ENCODE assay signal across 31 cellular contexts in genomic region chr10:21742740-21743412, GRCh38.
DNase-seq lines count a peak whose midpoint lies in the region; ATAC-seq and TF ChIP-seq lines count a peak whose summit lies in the region.
"Had no signal": no experiment of that assay in that cellular context is flagged by ENCODE, and none has a peak within 500 bp of the region (broad histone marks: within the 10 kb centered on the region; RNA-seq: fewer than 3 reads in every experiment).

No MANE protein-coding gene starts in this region.

- TF ChIP-seq CTCF in MCF 10A (IDR thresholded peaks at IDR 0.05; ENCODE audit: unreplicated experiment) (no peak), mammary epithelial cell (conservative IDR thresholded peaks at IDR 0.05 in 1 of 2, IDR thresholded peaks at IDR 0.05 in 1 of 2; ENCODE audit: extremely low read depth in 1 of 2, insufficient read depth in 1 of 2, low read depth in 1 of 2, low read length in 2 of 2) (no peak)

- dilution Hi-C loops in mammary epithelial cell (cut with HindIII; ENCODE audit: low sequenced_read_pairs), result no loop called here

- BruUV-seq in MCF 10A (replicated peaks; lab: Mats Ljungman, UMichigan), result TSS peak; percentile 25
- BruUV-seq in mammary epithelial cell (replicated peaks; lab: Mats Ljungman, UMichigan), result no TSS peak

- H4K20me1 ChIP-seq in mammary epithelial cell (ENCODE audit: insufficient read depth, low read length), result no peaks in the 10 kb centered on the region

- no peak overlapping the region for H2AFZ ChIP-seq in mammary epithelial cell (ENCODE audit: low read depth, low read length)

- no peak overlapping the region for H3K4me3 Mint-ChIP-seq in MCF 10A (ENCODE audit: unreplicated experiment)
- H3K4me3 Mint-ChIP-seq in T-helper 17 cell, result no peak overlapping the region
- no peak overlapping the region for H3K4me3 Mint-ChIP-seq in activated T-cell treated with anti-CD3 and anti-CD28 coated beads, Interleukin-2, amount 50 U/mL, for 24 hours
- H3K4me3 Mint-ChIP-seq: activated CD4-positive, alpha-beta memory T cell treated with anti-CD3 and anti-CD28 coated beads, Interleukin-2, amount 10 ng/mL, durations not matched to agents 7 days and 5 days; activated naive CD8-positive, alpha-beta T cell treated with anti-CD3 and anti-CD28 coated beads, Interleukin-2, amount 10 ng/mL, durations not matched to agents 7 days and 5 days; dendritic cell treated with granulocyte-macrophage colony-stimulating factor and Interleukin-4, amounts not matched to agents 40 ng/mL and 50 ng/mL, for 4 days; naive B cell; type B pancreatic cell had no signal

- intact Hi-C loops in MCF 10A (cut with micrococcal nuclease), result loop anchor here (5.0 kb wide), 1 partner anchor 209 kb away; no protein-coding TSS in a partner anchor
- intact Hi-C loops in mammary epithelial cell (cut with micrococcal nuclease), result no loop called here

- in situ Hi-C loops in mammary epithelial cell (cut with MboI; ENCODE audit: low sequenced_read_pairs in 2 of 2), result loop anchor here in 1 of 2 donors (25.0 kb wide), 1 partner anchor 456 kb away; no protein-coding TSS in a partner anchor

- DNase-seq in MCF 10A (ENCODE audit: unreplicated experiment) (no peak), mammary epithelial cell (no peak), T-helper 17 cell (no peak), left lobe of liver (ENCODE audit: low spot score) (no peak)
- no peak for DNase-seq in activated T-cell treated with anti-CD3 and anti-CD28 coated beads, Interleukin-2, amount 50 U/mL, for 24 hours
- DNase-seq in activated CD4-positive, CD25-positive, alpha-beta regulatory T cell (lab: John Stamatoyannopoulos, UW), result no peak
- DNase-seq: activated CD4-positive, alpha-beta memory T cell treated with anti-CD3 and anti-CD28 coated beads, Interleukin-2, amount 10 ng/mL, durations not matched to agents 7 days and 5 days; activated CD8-positive, alpha-beta memory T cell treated with anti-CD3 and anti-CD28 coated beads, Interleukin-2, amount 50 U/mL, for 48 hours; activated naive CD8-positive, alpha-beta T cell treated with anti-CD3 and anti-CD28 coated beads, Interleukin-2, amount 10 ng/mL, durations not matched to agents 7 days and 5 days; central memory CD4-positive, alpha-beta T cell; EL; hypothalamus; left ventricle myocardium inferior; naive B cell; NCI-H146; NCI-H2171 treated with DMSO at 0.1 percent for 48 hours; NCI-H510A treated with DMSO at 0.1 percent for 48 hours; retina; small intestine; stimulated activated CD4-positive, alpha-beta T cell treated with anti-CD3 and anti-CD28 coated beads, Interleukin-1b, Interleukin-23, amount 100 ng/mL, for 48 hours; stimulated activated CD8-positive, alpha-beta memory T cell treated with anti-CD3 and anti-CD28 coated beads, Interleukin-4, amount 100 ng/mL, for 48 hours had no signal

- WGBS in mammary epithelial cell (ENCODE audit: low coverage, missing lambda C conversion rate), result 100% methylated on average over 5 of the region's 5 CpGs

- POLR2A ChIA-PET in MCF 10A (lab: Yijun Ruan, JAX), result no interaction called here

- CTCF ChIA-PET in MCF 10A (lab: Yijun Ruan, JAX), result interaction anchor here (0.7 to 2.1 kb wide), 2 partner anchors 10 to 122 kb away, joined by 3 to 7 read pairs; no protein-coding TSS in a partner anchor
- CTCF ChIA-PET in mammary epithelial cell (lab: Charles Lee; ENCODE audit: low non-redundant PET), result no interaction called here

- no peak overlapping the region for H3K9ac ChIP-seq in mammary epithelial cell (ENCODE audit: insufficient read depth, low read length)
- H3K9ac ChIP-seq: BLaER1 treated with 17β-estradiol and CSF1 and Interleukin-3, amounts not matched to agents 10 nM and 100 nM had no signal

- H3K4me2 ChIP-seq in mammary epithelial cell (ENCODE audit: insufficient read depth, low read depth, low read length), result no peak overlapping the region
- H3K4me2 ChIP-seq: BLaER1 treated with 17β-estradiol and CSF1 and Interleukin-3, amounts not matched to agents 10 nM and 100 nM had no signal

- ATAC-seq in T-helper 17 cell, result no peak
- peak; percentile 44 for ATAC-seq in left lobe of liver
- ATAC-seq in HG03135 (IDR thresholded peaks at IDR 0.05; ENCODE audit: unreplicated experiment), result no peak
- ATAC-seq in HG03175 (IDR thresholded peaks at IDR 0.05; ENCODE audit: unreplicated experiment), result no peak
- ATAC-seq: activated CD4-positive, CD25-positive, alpha-beta regulatory T cell treated with anti-CD3 and anti-CD28 coated beads, Interleukin-2, amount 50 U/mL, for 24 hours; gastroesophageal sphincter; GM12878 had no signal

- H3K36me3 Mint-ChIP-seq in MCF 10A (ENCODE audit: insufficient read depth, unreplicated experiment) (peaks cover 100% of the 10 kb centered on the region), T-helper 17 cell (ENCODE audit: low read depth) (peaks cover 13% of the 10 kb centered on the region)
- H3K36me3 Mint-ChIP-seq in activated T-cell treated with anti-CD3 and anti-CD28 coated beads, Interleukin-2, amount 50 U/mL, for 24 hours (ENCODE audit: low read depth), result peaks cover 74% of the 10 kb centered on the region

- H3K27me3 ChIP-seq in mammary epithelial cell (ENCODE audit: insufficient read depth, low read length), result no peaks in the 10 kb centered on the region
- H3K27me3 ChIP-seq: BLaER1 treated with 17β-estradiol and CSF1 and Interleukin-3, amounts not matched to agents 10 nM and 100 nM; gastroesophageal sphincter had no signal

- no peaks in the 10 kb centered on the region for H3K4me1 ChIP-seq in mammary epithelial cell (ENCODE audit: insufficient read depth, low read length)
- H3K4me1 ChIP-seq: gastroesophageal sphincter had no signal

- no peaks in the 10 kb centered on the region for H3K9me3 Mint-ChIP-seq in MCF 10A (ENCODE audit: unreplicated experiment)
- H3K9me3 Mint-ChIP-seq in activated T-cell treated with anti-CD3 and anti-CD28 coated beads, Interleukin-2, amount 50 U/mL, for 24 hours, result no peaks in the 10 kb centered on the region
- H3K9me3 Mint-ChIP-seq: activated CD4-positive, alpha-beta memory T cell treated with anti-CD3 and anti-CD28 coated beads, Interleukin-2, amount 10 ng/mL, durations not matched to agents 7 days and 5 days; activated naive CD8-positive, alpha-beta T cell treated with anti-CD3 and anti-CD28 coated beads, Interleukin-2, amount 10 ng/mL, durations not matched to agents 7 days and 5 days; activated T-helper 2 cell treated with anti-CD3 and anti-CD28 coated beads, Interferon-gamma antibody, Interleukin-2, Interleukin-4, amounts not matched to agents 10 μg/mL and 5 μg/mL and 100 μg/mL, durations not matched to agents 14 hours and 24 hours and 36 hours; dendritic cell treated with granulocyte-macrophage colony-stimulating factor and Interleukin-4, amounts not matched to agents 40 ng/mL and 50 ng/mL, for 4 days; naive B cell; type B pancreatic cell had no signal

- peaks cover 19% of the 10 kb centered on the region for H3K36me3 ChIP-seq in mammary epithelial cell (ENCODE audit: insufficient read depth, low read length)

- no peaks in the 10 kb centered on the region for H3K27me3 Mint-ChIP-seq in MCF 10A (ENCODE audit: insufficient read depth, unreplicated experiment)
- no peaks in the 10 kb centered on the region for H3K27me3 Mint-ChIP-seq in T-helper 17 cell
- no peaks in the 10 kb centered on the region for H3K27me3 Mint-ChIP-seq in activated T-cell treated with anti-CD3 and anti-CD28 coated beads, Interleukin-2, amount 50 U/mL, for 24 hours
- H3K27me3 Mint-ChIP-seq: activated CD4-positive, alpha-beta memory T cell treated with anti-CD3 and anti-CD28 coated beads, Interleukin-2, amount 10 ng/mL, durations not matched to agents 7 days and 5 days; activated naive CD8-positive, alpha-beta T cell treated with anti-CD3 and anti-CD28 coated beads, Interleukin-2, amount 10 ng/mL, durations not matched to agents 7 days and 5 days; dendritic cell treated with granulocyte-macrophage colony-stimulating factor and Interleukin-4, amounts not matched to agents 40 ng/mL and 50 ng/mL, for 4 days; naive B cell; type B pancreatic cell had no signal

- H3K27ac Mint-ChIP-seq in MCF 10A (ENCODE audit: low read depth, unreplicated experiment) (no peak overlapping the region), T-helper 17 cell (peak overlapping the region; percentile 94)
- no peak overlapping the region for H3K27ac Mint-ChIP-seq in activated T-cell treated with anti-CD3 and anti-CD28 coated beads, Interleukin-2, amount 50 U/mL, for 24 hours
- H3K27ac Mint-ChIP-seq: activated CD4-positive, alpha-beta memory T cell treated with anti-CD3 and anti-CD28 coated beads, Interleukin-2, amount 10 ng/mL, durations not matched to agents 7 days and 5 days; activated naive CD8-positive, alpha-beta T cell treated with anti-CD3 and anti-CD28 coated beads, Interleukin-2, amount 10 ng/mL, durations not matched to agents 7 days and 5 days; activated T-helper 2 cell treated with anti-CD3 and anti-CD28 coated beads, Interferon-gamma antibody, Interleukin-2, Interleukin-4, amounts not matched to agents 10 μg/mL and 5 μg/mL and 100 μg/mL, durations not matched to agents 14 hours and 24 hours and 36 hours; dendritic cell treated with granulocyte-macrophage colony-stimulating factor and Interleukin-4, amounts not matched to agents 40 ng/mL and 50 ng/mL, for 4 days; naive B cell; type B pancreatic cell had no signal

- no peak overlapping the region for H3K4me3 ChIP-seq in mammary epithelial cell (replicated peaks in 1 of 3; ENCODE audit: insufficient read depth in 1 of 3, low read depth in 2 of 3, low read length in 3 of 3)
- H3K4me3 ChIP-seq: BLaER1 treated with 17β-estradiol and CSF1 and Interleukin-3, amounts not matched to agents 10 nM and 100 nM; gastroesophageal sphincter; GM12878; left ventricle myocardium inferior had no signal

- no peaks in the 10 kb centered on the region for H3K79me2 ChIP-seq in mammary epithelial cell (ENCODE audit: insufficient read depth, low read length)

- H3K27ac ChIP-seq in mammary epithelial cell (ENCODE audit: insufficient read depth, low read depth, low read length), result no peak overlapping the region
- H3K27ac ChIP-seq: BLaER1 treated with 17β-estradiol and CSF1 and Interleukin-3, amounts not matched to agents 10 nM and 100 nM; gastroesophageal sphincter; HL-60; left ventricle myocardium inferior had no signal

- H3K9me3 ChIP-seq in mammary epithelial cell (replicated peaks; ENCODE audit: insufficient read depth, low read length) (no peaks in the 10 kb centered on the region), T-helper 17 cell (ENCODE audit: control insufficient read depth, low read length, poor library complexity, severe bottlenecking) (no peaks in the 10 kb centered on the region)
- H3K9me3 ChIP-seq: BLaER1 treated with 17β-estradiol and CSF1 and Interleukin-3, amounts not matched to agents 10 nM and 100 nM; gastroesophageal sphincter; left ventricle myocardium inferior had no signal

- no peaks in the 10 kb centered on the region for H3K4me1 Mint-ChIP-seq in MCF 10A (ENCODE audit: insufficient read depth, unreplicated experiment)
- H3K4me1 Mint-ChIP-seq in T-helper 17 cell, result peaks cover 29% of the 10 kb centered on the region
- H3K4me1 Mint-ChIP-seq in activated T-cell treated with anti-CD3 and anti-CD28 coated beads, Interleukin-2, amount 50 U/mL, for 24 hours (ENCODE audit: low read depth), result peaks cover 53% of the 10 kb centered on the region
